Comparison of ENCODE assay signal across 11 cellular contexts in the genomic region with DNA sequence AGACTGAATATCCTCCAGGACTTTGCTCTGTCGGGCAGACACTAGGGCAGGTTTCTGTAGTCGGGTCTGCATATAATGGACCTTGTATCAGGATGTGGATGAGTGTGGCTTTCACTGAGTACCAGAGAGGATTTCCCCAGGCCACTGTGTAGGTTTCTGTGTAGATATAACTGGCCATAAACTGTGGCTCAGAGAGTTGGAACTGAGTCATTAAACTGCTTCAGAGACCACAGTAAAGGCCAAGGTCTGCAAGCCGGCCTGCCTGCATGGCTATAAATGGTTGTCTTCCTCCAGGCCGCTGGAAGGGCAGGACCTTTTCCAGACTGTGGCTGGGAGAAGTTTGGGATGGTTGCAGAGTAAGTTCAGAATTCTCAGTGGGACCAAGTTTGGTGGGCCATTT. TPM values are rescaled to one million over a fixed set of nuclear protein-coding genes. Genes with fewer than 3 reads are reported as not detected.
DNase-seq lines count a peak whose midpoint lies in the region; ATAC-seq and TF ChIP-seq lines count a peak whose summit lies in the region.
"Had no signal": no experiment of that assay in that cellular context is flagged by ENCODE, and none has a peak within 500 bp of the region (broad histone marks: within the 10 kb centered on the region; RNA-seq: fewer than 3 reads in every experiment).

No MANE protein-coding gene starts in this region.

- no peaks in the 10 kb centered on the region for H3K27me3 Mint-ChIP-seq in GM23338 (ENCODE audit: insufficient read depth, low read depth, poor library complexity)
- no peaks in the 10 kb centered on the region for H3K27me3 Mint-ChIP-seq in T-helper 17 cell

- H3K4me3 Mint-ChIP-seq in GM23338, result no peak overlapping the region
- no peak overlapping the region for H3K4me3 Mint-ChIP-seq in T-helper 17 cell

- no peaks in the 10 kb centered on the region for H3K9me3 Mint-ChIP-seq in GM23338

- H3K36me3 Mint-ChIP-seq in GM23338 (ENCODE audit: low read depth), result peaks cover 46% of the 10 kb centered on the region; the same call in 2 of the 3 replicates
- peaks cover 6% of the 10 kb centered on the region for H3K36me3 Mint-ChIP-seq in T-helper 17 cell (ENCODE audit: low read depth)

- peaks cover 35% of the 10 kb centered on the region for H4K20me1 ChIP-seq in GM23338 (replicated peaks; ENCODE audit: insufficient read depth)

- H3K9me2 ChIP-seq in GM23338 (ENCODE audit: insufficient read depth), result no peaks in the 10 kb centered on the region

- H3K4me1 ChIP-seq in GM23338 (ENCODE audit: insufficient read depth), result no peaks in the 10 kb centered on the region
- H3K4me1 ChIP-seq: HAP-1 had no signal

- no peaks in the 10 kb centered on the region for H3K4me1 Mint-ChIP-seq in GM23338
- H3K4me1 Mint-ChIP-seq in T-helper 17 cell, result peaks cover 7% of the 10 kb centered on the region

- no peak overlapping the region for H3K4me3 ChIP-seq in GM23338
- H3K4me3 ChIP-seq: dorsolateral prefrontal cortex, HAP-1 had no signal

- DNase-seq in GM23338 (ENCODE audit: low spot score), result no peak
- peak; percentile 23 for DNase-seq in renal cortical epithelial cell (ENCODE audit: low read depth)
- no peak for DNase-seq in T-helper 17 cell
- no peak for DNase-seq in NCI-H524 treated with DMSO at 0.1 percent for 48 hours (lab: John Stamatoyannopoulos, UW)
- no peak for DNase-seq in ACHN
- DNase-seq: DMS53, dorsolateral prefrontal cortex had no signal

- peaks cover 20% of the 10 kb centered on the region for H3K36me3 ChIP-seq in GM23338 (ENCODE audit: insufficient read depth)

- no peaks in the 10 kb centered on the region for H3K27me3 ChIP-seq in GM23338 (ENCODE audit: insufficient read depth)
- H3K27me3 ChIP-seq: dorsolateral prefrontal cortex, neutrophil had no signal

- H3K4me2 ChIP-seq in GM23338, result no peak overlapping the region

- H3K27ac Mint-ChIP-seq in GM23338 (no peak overlapping the region), T-helper 17 cell (no peak overlapping the region)

- no peaks in the 10 kb centered on the region for H3K9me3 ChIP-seq in T-helper 17 cell (ENCODE audit: control insufficient read depth, low read length, poor library complexity, severe bottlenecking)
- H3K9me3 ChIP-seq: HAP-1 had no signal

- no peak for TF ChIP-seq CTCF in GM23338 (conservative IDR thresholded peaks at IDR 0.05; ENCODE audit: low read depth in 2 of 2)

- H3K79me2 ChIP-seq in GM23338 (replicated peaks; ENCODE audit: insufficient read depth), result peaks cover 96% of the 10 kb centered on the region

- in situ Hi-C loops in ACHN (cut with HindIII; ENCODE audit: low pct_ligation_motif_present, low pct_unique_long_range_greater_than_20kb, low sequenced_read_pairs), result no loop called here

- H2AFZ ChIP-seq in GM23338, result no peak overlapping the region

- peak; percentile 96 for ATAC-seq in GM18909 (IDR thresholded peaks at IDR 0.05; ENCODE audit: poor library complexity, unreplicated experiment)
- no peak for ATAC-seq in GM23338
- peak; percentile 65 for ATAC-seq in HG03571 (IDR thresholded peaks at IDR 0.05; ENCODE audit: unreplicated experiment)
- no peak for ATAC-seq in T-helper 17 cell

- peak overlapping the region; percentile 5; the same call in 1 of the 2 replicates for H3K27ac ChIP-seq in GM23338 (ENCODE audit: low read depth)
- H3K27ac ChIP-seq: dorsolateral prefrontal cortex, neutrophil had no signal

- H3F3A ChIP-seq in GM23338 (replicated peaks; ENCODE audit: low read depth), result no peaks in the 10 kb centered on the region

TF ChIP-seq in GM23338, 12 proteins besides CTCF, POLR2A, EP300 and RAD21:
- TF ChIP-seq ZNF331 (CRISPR knock-in tag; IDR thresholded peaks at IDR 0.05; ENCODE audit: low read depth), result no peak
- TF ChIP-seq, protein P1, sequence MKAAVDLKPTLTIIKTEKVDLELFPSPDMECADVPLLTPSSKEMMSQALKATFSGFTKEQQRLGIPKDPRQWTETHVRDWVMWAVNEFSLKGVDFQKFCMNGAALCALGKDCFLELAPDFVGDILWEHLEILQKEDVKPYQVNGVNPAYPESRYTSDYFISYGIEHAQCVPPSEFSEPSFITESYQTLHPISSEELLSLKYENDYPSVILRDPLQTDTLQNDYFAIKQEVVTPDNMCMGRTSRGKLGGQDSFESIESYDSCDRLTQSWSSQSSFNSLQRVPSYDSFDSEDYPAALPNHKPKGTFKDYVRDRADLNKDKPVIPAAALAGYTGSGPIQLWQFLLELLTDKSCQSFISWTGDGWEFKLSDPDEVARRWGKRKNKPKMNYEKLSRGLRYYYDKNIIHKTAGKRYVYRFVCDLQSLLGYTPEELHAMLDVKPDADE (IDR thresholded peaks at IDR 0.05), result no peak
- no peak for TF ChIP-seq CREB1 (CRISPR knock-in tag; IDR thresholded peaks at IDR 0.05; ENCODE audit: low read depth)
- no peak for TF ChIP-seq JUNB (IDR thresholded peaks at IDR 0.05; ENCODE audit: unreplicated experiment)
- no peak for TF ChIP-seq ZNF462 (CRISPR knock-in tag; IDR thresholded peaks at IDR 0.05)
- no peak for TF ChIP-seq EZH2phosphoT487 (IDR thresholded peaks at IDR 0.05; ENCODE audit: unreplicated experiment)
- TF ChIP-seq EZH2 (IDR thresholded peaks at IDR 0.05; ENCODE audit: low read depth, unreplicated experiment), result no peak
- no peak for TF ChIP-seq STAT1 (IDR thresholded peaks at IDR 0.05; ENCODE audit: unreplicated experiment)
TF ChIP-seq in GM23338: peak in this region for 0.

RNA-seq across cellular contexts. Expression of gene ZNF92, which starts 16.9 kb away (rescaled TPM):
- 47.6 and 56.3 TPM in 2 replicates for total RNA-seq in GM23338 (2014; rRNA removed; shearing (Covaris generic))
- 20.3 and 25.3 TPM in 2 replicates for polyA plus RNA-seq in GM23338 (2016; fragmentation: Nextera tagmentation; extraction: Ambion mirVana)
- 8.9 and 11.3 TPM in 2 replicates for total RNA-seq in renal cortical epithelial cell
- total RNA-seq in T-helper 17 cell, result 10 to 100 TPM; 18.9 to 24.4 TPM

Comparison
In these comparisons a context has a peak if more than half of its experiments do, and no peak if none do; other contexts are left out.
1. ATAC-seq: peak in GM18909 (single experiment) and HG03571 (single experiment); none in GM23338 (single experiment) and T-helper 17 cell (single experiment).